Comparison of ENCODE assay signal across 23 cellular contexts in genomic region chr18:44979813-44980212, GRCh38.
"Had no signal": no experiment of that assay in that cellular context is flagged by ENCODE, and none has a peak within 500 bp of the region (broad histone marks: within the 10 kb centered on the region; RNA-seq: fewer than 3 reads in every experiment).

No MANE protein-coding gene starts in this region.

- H3K4me3 ChIP-seq: adrenal gland, dorsolateral prefrontal cortex, mucosa of descending colon, neural progenitor cell, prostate gland, testis, vagina had no signal

- H3K9me3 ChIP-seq: adrenal gland, mucosa of descending colon, prostate gland, testis, vagina had no signal

- H3K27ac Mint-ChIP-seq: activated naive CD8-positive, alpha-beta T cell; activated T-helper 2 cell treated with anti-CD3 and anti-CD28 coated beads, Interferon-gamma antibody, Interleukin-2, Interleukin-4, amounts not matched to agents 10 μg/mL and 5 μg/mL and 100 μg/mL, durations not matched to agents 14 hours and 24 hours and 36 hours; effector memory CD8-positive, alpha-beta T cell; neural progenitor cell; T-cell; T-helper 2 cell treated with Interferon-gamma antibody and Interleukin-4, amounts not matched to agents 5 μg/mL and 100 μg/mL, for 36 hours had no signal

- H3K36me3 Mint-ChIP-seq: activated naive CD8-positive, alpha-beta T cell; T-cell had no signal

- H3K4me2 ChIP-seq: neural progenitor cell had no signal

- H2AFZ ChIP-seq: neural progenitor cell had no signal

- H3K9ac ChIP-seq: neural progenitor cell had no signal

- H3K27me3 ChIP-seq: adrenal gland, dorsolateral prefrontal cortex, neural progenitor cell, testis, vagina had no signal

- ATAC-seq: effector memory CD8-positive, alpha-beta T cell; esophagus mucosa; left ventricle myocardium superior; mucosa of descending colon; T-cell had no signal

- H3K27me3 Mint-ChIP-seq: activated naive CD8-positive, alpha-beta T cell; central memory CD8-positive, alpha-beta T cell; effector memory CD8-positive, alpha-beta T cell; naive B cell; T-cell had no signal

- H3K4me1 Mint-ChIP-seq: central memory CD8-positive, alpha-beta T cell; neural progenitor cell; T-cell had no signal

- H3K36me3 ChIP-seq: adrenal gland, neural progenitor cell, prostate gland, vagina, WERI-Rb-1 had no signal

- H3K9me3 Mint-ChIP-seq: activated T-helper 2 cell treated with anti-CD3 and anti-CD28 coated beads, Interferon-gamma antibody, Interleukin-2, Interleukin-4, amounts not matched to agents 10 μg/mL and 5 μg/mL and 100 μg/mL, durations not matched to agents 14 hours and 24 hours and 36 hours; central memory CD8-positive, alpha-beta T cell; effector memory CD8-positive, alpha-beta T cell; naive B cell; neural progenitor cell; T-cell; T-helper 2 cell treated with Interferon-gamma antibody and Interleukin-4, amounts not matched to agents 5 μg/mL and 100 μg/mL, for 36 hours had no signal

- H3K27ac ChIP-seq: adrenal gland, dorsolateral prefrontal cortex, neural progenitor cell, prostate gland, testis, vagina, WERI-Rb-1 had no signal

- H3K4me1 ChIP-seq: adrenal gland, neural progenitor cell, prostate gland, vagina had no signal

- DNase-seq: activated naive CD4-positive, alpha-beta T cell; activated T-cell treated with anti-CD3 and anti-CD28 coated beads, Interleukin-2, amount 50 U/mL, for 1 hour; adrenal gland; dorsolateral prefrontal cortex; effector memory CD8-positive, alpha-beta T cell; glutamatergic neuron; hippocampal formation; left ventricle myocardium superior; mesenchymal stem cell; mucosa of descending colon; naive B cell; stimulated activated CD4-positive, alpha-beta T cell treated with anti-CD3 and anti-CD28 coated beads, Interleukin-4, amount 100 ng/mL, for 4 hours; T-cell; testis; WERI-Rb-1 had no signal

- H3K4me3 Mint-ChIP-seq: activated naive CD8-positive, alpha-beta T cell; central memory CD8-positive, alpha-beta T cell; effector memory CD8-positive, alpha-beta T cell; naive B cell; neural progenitor cell; T-cell; T-helper 2 cell treated with Interferon-gamma antibody and Interleukin-4, amounts not matched to agents 5 μg/mL and 100 μg/mL, for 36 hours had no signal
